1 cellular context compared by ENCODE assay signal in the genomic region with DNA sequence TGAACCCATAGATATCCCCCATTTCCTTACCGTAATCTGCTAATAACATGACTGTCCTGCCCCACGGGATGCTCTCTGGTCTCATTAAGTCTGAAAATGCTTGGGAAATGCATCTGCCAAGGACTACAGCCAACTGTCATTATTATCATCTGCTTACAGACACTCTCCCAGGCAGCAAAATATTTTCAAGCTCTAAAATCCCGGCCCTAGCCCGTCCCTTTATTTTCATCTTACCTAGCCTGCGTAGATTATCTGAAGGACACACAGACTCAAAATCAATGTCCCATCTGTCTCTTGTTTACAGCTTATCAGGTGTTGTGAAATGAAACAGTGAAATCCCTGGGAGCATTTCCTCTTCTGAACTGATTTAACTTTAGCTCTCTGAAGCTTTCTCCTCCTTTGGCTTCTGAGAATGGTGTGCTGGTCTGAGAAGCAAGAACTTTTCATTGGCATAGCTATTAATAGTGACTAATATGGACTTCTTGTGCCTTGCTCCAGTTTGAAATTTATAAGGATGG.
TF ChIP-seq lines count a peak whose summit lies in the region.

No MANE protein-coding gene starts in this region.

TF ChIP-seq in SK-N-SH, 30 proteins besides CTCF, POLR2A, EP300 and RAD21:
- TF ChIP-seq, protein P1, sequence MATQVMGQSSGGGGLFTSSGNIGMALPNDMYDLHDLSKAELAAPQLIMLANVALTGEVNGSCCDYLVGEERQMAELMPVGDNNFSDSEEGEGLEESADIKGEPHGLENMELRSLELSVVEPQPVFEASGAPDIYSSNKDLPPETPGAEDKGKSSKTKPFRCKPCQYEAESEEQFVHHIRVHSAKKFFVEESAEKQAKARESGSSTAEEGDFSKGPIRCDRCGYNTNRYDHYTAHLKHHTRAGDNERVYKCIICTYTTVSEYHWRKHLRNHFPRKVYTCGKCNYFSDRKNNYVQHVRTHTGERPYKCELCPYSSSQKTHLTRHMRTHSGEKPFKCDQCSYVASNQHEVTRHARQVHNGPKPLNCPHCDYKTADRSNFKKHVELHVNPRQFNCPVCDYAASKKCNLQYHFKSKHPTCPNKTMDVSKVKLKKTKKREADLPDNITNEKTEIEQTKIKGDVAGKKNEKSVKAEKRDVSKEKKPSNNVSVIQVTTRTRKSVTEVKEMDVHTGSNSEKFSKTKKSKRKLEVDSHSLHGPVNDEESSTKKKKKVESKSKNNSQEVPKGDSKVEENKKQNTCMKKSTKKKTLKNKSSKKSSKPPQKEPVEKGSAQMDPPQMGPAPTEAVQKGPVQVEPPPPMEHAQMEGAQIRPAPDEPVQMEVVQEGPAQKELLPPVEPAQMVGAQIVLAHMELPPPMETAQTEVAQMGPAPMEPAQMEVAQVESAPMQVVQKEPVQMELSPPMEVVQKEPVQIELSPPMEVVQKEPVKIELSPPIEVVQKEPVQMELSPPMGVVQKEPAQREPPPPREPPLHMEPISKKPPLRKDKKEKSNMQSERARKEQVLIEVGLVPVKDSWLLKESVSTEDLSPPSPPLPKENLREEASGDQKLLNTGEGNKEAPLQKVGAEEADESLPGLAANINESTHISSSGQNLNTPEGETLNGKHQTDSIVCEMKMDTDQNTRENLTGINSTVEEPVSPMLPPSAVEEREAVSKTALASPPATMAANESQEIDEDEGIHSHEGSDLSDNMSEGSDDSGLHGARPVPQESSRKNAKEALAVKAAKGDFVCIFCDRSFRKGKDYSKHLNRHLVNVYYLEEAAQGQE (IDR thresholded peaks at IDR 0.05; ENCODE audit: low read depth, low read length): no peak
- TF ChIP-seq MXI1 (IDR thresholded peaks at IDR 0.05; ENCODE audit: low read depth, low read length): peak; percentile 32; the same call in 1 of the 2 replicates
